ENCODE assay signal across 11 cellular contexts in the genomic region with DNA sequence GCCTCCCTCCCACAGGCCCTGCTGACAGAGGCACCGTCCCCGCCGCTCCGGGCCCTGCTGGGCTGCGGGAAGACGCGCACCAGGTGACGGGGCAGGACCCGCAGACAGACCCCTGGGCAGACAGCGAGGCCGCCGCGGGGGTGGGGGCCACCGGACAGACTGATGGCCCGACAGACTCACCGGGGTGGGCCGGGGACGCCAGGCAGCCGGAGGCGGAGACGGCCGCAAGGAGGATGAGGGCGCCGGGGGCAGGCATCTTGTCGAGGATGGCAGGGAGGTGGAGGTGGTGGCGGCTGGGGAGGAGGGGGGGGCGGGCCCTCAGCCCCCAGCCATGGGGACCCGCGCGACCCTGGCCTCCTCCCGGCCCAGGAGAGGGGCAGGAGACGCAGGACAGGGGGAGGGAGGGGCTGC. TPM values are rescaled to one million over a fixed set of nuclear protein-coding genes. Genes with fewer than 3 reads are reported as not detected.
DNase-seq lines count a peak whose midpoint lies in the region; TF ChIP-seq lines count a peak whose summit lies in the region.
"Had no signal": no experiment of that assay in that cellular context is flagged by ENCODE, and none has a peak within 500 bp of the region (broad histone marks: within the 10 kb centered on the region; RNA-seq: fewer than 3 reads in every experiment).

No MANE protein-coding gene starts in this region.

- H3K79me1 ChIP-seq in mesenchymal stem cell (replicated peaks; ENCODE audit: low read length, poor library complexity, severe bottlenecking) = no peaks in the 10 kb centered on the region

- H2BK5ac ChIP-seq in mesenchymal stem cell (ENCODE audit: low read depth, low read length, poor library complexity, severe bottlenecking) = no peak overlapping the region

- BruUV-seq in A673 (replicated peaks; lab: Mats Ljungman, UMichigan) = no TSS peak

- H3K27me3 Mint-ChIP-seq in activated naive CD4-positive, alpha-beta T cell treated with anti-CD3 and anti-CD28 coated beads for 36 hours (ENCODE audit: low read depth) = no peaks in the 10 kb centered on the region

- H2AK5ac ChIP-seq in mesenchymal stem cell (ENCODE audit: low read length, severe bottlenecking) = no peak overlapping the region

- intact Hi-C loops in A673 (cut with micrococcal nuclease; ENCODE audit: unreplicated experiment) = no loop called here
- intact Hi-C loops in activated naive CD4-positive, alpha-beta T cell treated with anti-CD3 and anti-CD28 coated beads for 36 hours (cut with micrococcal nuclease) = no loop called here
- intact Hi-C loops in transverse colon (cut with DNase I; ENCODE audit: low total_unique reads) = no loop called here

- H3K27ac ChIP-seq in A673 (ENCODE audit: low read depth, low read length, poor library complexity, severe bottlenecking) (no peak overlapping the region), mesenchymal stem cell (ENCODE audit: low read length, poor library complexity, severe bottlenecking) (no peak overlapping the region), transverse colon (no peak overlapping the region)
- H3K27ac ChIP-seq: HL-60, SK-N-MC had no signal

- CTCF ChIA-PET in A673 (lab: Charles Lee) = interaction anchor here (0.6 kb wide), 1 partner anchor 73 kb away, joined by 3 read pairs; no protein-coding TSS in a partner anchor
- CTCF ChIA-PET in activated naive CD4-positive, alpha-beta T cell treated with anti-CD3 and anti-CD28 coated beads for 36 hours (lab: Charles Lee) = interaction anchor here (1.0 to 1.3 kb wide), 2 partner anchors 73 to 77 kb away, joined by 3 to 4 read pairs; no protein-coding TSS in a partner anchor

- H2BK120ac ChIP-seq in mesenchymal stem cell (ENCODE audit: low read depth, low read length) = no peak overlapping the region

- POLR2A ChIA-PET in A673 (lab: Charles Lee; ENCODE audit: low non-redundant PET) = no interaction called here

- H3K36me3 Mint-ChIP-seq in activated naive CD4-positive, alpha-beta T cell treated with anti-CD3 and anti-CD28 coated beads for 36 hours (ENCODE audit: low read depth) = no peaks in the 10 kb centered on the region

- no peak overlapping the region for H3K14ac ChIP-seq in mesenchymal stem cell (ENCODE audit: low read length in 2 of 2)

- H4K8ac ChIP-seq in mesenchymal stem cell (ENCODE audit: low read length) = no peak overlapping the region

- H2BK15ac ChIP-seq in mesenchymal stem cell (ENCODE audit: low read depth, poor library complexity, severe bottlenecking) = peak overlapping the region; percentile 31

- TF ChIP-seq EP300 in transverse colon (IDR thresholded peaks at IDR 0.05; ENCODE audit: low read depth) = no peak

- H3K4me1 Mint-ChIP-seq in activated naive CD4-positive, alpha-beta T cell treated with anti-CD3 and anti-CD28 coated beads for 36 hours (ENCODE audit: low read depth) = peaks cover 16% of the 10 kb centered on the region

- no peak overlapping the region for H3K9ac ChIP-seq in mesenchymal stem cell (ENCODE audit: low read length)

- H4K91ac ChIP-seq in mesenchymal stem cell (ENCODE audit: low read length) = no peak overlapping the region

- H3K18ac ChIP-seq in mesenchymal stem cell (ENCODE audit: low read depth in 1 of 2, low read length in 2 of 2) = no peak overlapping the region

- H3K9me3 Mint-ChIP-seq in activated naive CD4-positive, alpha-beta T cell treated with anti-CD3 and anti-CD28 coated beads for 36 hours = no peaks in the 10 kb centered on the region

- no peak for TF ChIP-seq POLR2A in transverse colon (IDR thresholded peaks at IDR 0.05)

- H3K27me3 ChIP-seq in A673 (replicated peaks; ENCODE audit: insufficient read depth, low read depth, low read length, poor library complexity) = no peaks in the 10 kb centered on the region
- peaks cover 25% of the 10 kb centered on the region for H3K27me3 ChIP-seq in H7 (ENCODE audit: control insufficient read depth, insufficient read depth, low read length)
- peaks cover 41 to 49% of the 10 kb centered on the region in 2 experiments for H3K27me3 ChIP-seq in mesenchymal stem cell (ENCODE audit: control insufficient read depth in 1 of 2, insufficient read depth in 1 of 2, low read length in 2 of 2)
- H3K27me3 ChIP-seq in transverse colon = peaks cover 39% of the 10 kb centered on the region

- H3K9me3 ChIP-seq in A673 (ENCODE audit: low read depth, low read length, poor library complexity, severe bottlenecking) = no peaks in the 10 kb centered on the region
- no peaks in the 10 kb centered on the region for H3K9me3 ChIP-seq in mesenchymal stem cell (ENCODE audit: control insufficient read depth, low read length)
- no peaks in the 10 kb centered on the region for H3K9me3 ChIP-seq in transverse colon

- H3K4me2 ChIP-seq in mesenchymal stem cell (ENCODE audit: low read length, poor library complexity, severe bottlenecking) = peak overlapping the region; percentile 16

- H3K4me1 ChIP-seq in A673 (ENCODE audit: insufficient read depth, low read length, poor library complexity, severe bottlenecking) (no peaks in the 10 kb centered on the region), mesenchymal stem cell (ENCODE audit: control insufficient read depth, insufficient read depth, low read depth, low read length) (peaks cover 9% of the 10 kb centered on the region), transverse colon (peaks cover 0 to 9% (median 4%) of the 10 kb centered on the region in 4 donors)

- H2AFZ ChIP-seq in mesenchymal stem cell (ENCODE audit: low read depth, low read length) = no peak overlapping the region

- H3K4me3 ChIP-seq in A673 (ENCODE audit: low read depth, low read length, poor library complexity, severe bottlenecking) = peak overlapping the region; percentile 33
- H3K4me3 ChIP-seq in H7 (ENCODE audit: insufficient read depth, low read depth, low read length) = peak overlapping the region; percentile 41
- H3K4me3 ChIP-seq in mesenchymal stem cell (ENCODE audit: insufficient read depth in 1 of 2, low read depth in 1 of 2, low read length in 2 of 2) = peak overlapping the region in 1 of 2 experiments; percentile 15
- H3K4me3 ChIP-seq in transverse colon = peak overlapping the region in 1 of 4 donors; percentile 7

- no peak overlapping the region for H3K23ac ChIP-seq in mesenchymal stem cell (ENCODE audit: low read length in 2 of 2)

- WGBS in mesenchymal stem cell = 5% methylated on average over 21 of the region's 32 CpGs
- WGBS in transverse colon (ENCODE audit: low coverage in 1 of 2), 2 donors = 1% methylated on average over 17 of the region's 32 CpGs; no CpG with 5 or more reads in 1 of the 2 donors

- DNase-seq in A673 (ENCODE audit: low spot score) (no peak), H7 (no peak), mesenchymal stem cell (no peak), SHP77 treated with DMSO at 0.1 percent for 48 hours (lab: John Stamatoyannopoulos, UW) (no peak), GOT3 (lab: John Stamatoyannopoulos, UW) (no peak), Kasumi-1 (lab: John Stamatoyannopoulos, UW) (no peak), transverse colon (no peak)
- DNase-seq in activated naive CD4-positive, alpha-beta T cell treated with anti-CD3 and anti-CD28 coated beads for 36 hours = no peak

- H3K36me3 ChIP-seq in A673 (ENCODE audit: insufficient read depth, low read length, poor library complexity, severe bottlenecking) (no peaks in the 10 kb centered on the region), H7 (replicated peaks; ENCODE audit: control insufficient read depth, insufficient read depth, low read length) (peaks cover 1% of the 10 kb centered on the region), mesenchymal stem cell (ENCODE audit: control insufficient read depth in 1 of 2, insufficient read depth in 2 of 2, low read depth in 1 of 2, low read length in 2 of 2) (no peaks in the 10 kb centered on the region), transverse colon (no peaks in the 10 kb centered on the region)

- peak overlapping the region; percentile 80 for H3K4me3 Mint-ChIP-seq in activated naive CD4-positive, alpha-beta T cell treated with anti-CD3 and anti-CD28 coated beads for 36 hours

- H3K4ac ChIP-seq in mesenchymal stem cell (ENCODE audit: low read depth in 1 of 2, low read length in 2 of 2) = no peak overlapping the region

- in situ Hi-C loops in transverse colon (cut with MboI; ENCODE audit: low pct_ligation_motif_present in 1 of 4, low pct_unique_long_range_greater_than_20kb in 1 of 4, low sequenced_read_pairs in 3 of 4) = no loop called here

- H3K27ac Mint-ChIP-seq in activated naive CD4-positive, alpha-beta T cell treated with anti-CD3 and anti-CD28 coated beads for 36 hours = no peak overlapping the region
- H3K27ac Mint-ChIP-seq: progenitor cell of endocrine pancreas had no signal

- TF ChIP-seq CTCF in A673 (conservative IDR thresholded peaks at IDR 0.05; ENCODE audit: low read depth, low read length) (no peak), transverse colon (IDR thresholded peaks at IDR 0.05) (no peak)

- H2BK12ac ChIP-seq in mesenchymal stem cell (ENCODE audit: low read length in 2 of 2) = no peak overlapping the region

RNA-seq across cellular contexts. Expression of gene LMTK3, which starts 0.3 kb away (rescaled TPM):
- total RNA-seq in A673 (2021) (0.52 and 1.0 TPM in 2 replicates), transverse colon (1 to 10 TPM in 2 of 4 donors, under 1 TPM in 1, not detected in 1; 0.68 to 2.4 (median 1.1) TPM)
- total RNA-seq in H7 (2014; rRNA removed; shearing (Covaris generic)) = 3.0 and 3.6 TPM in 2 replicates
- total RNA-seq in activated naive CD4-positive, alpha-beta T cell treated with anti-CD3 and anti-CD28 coated beads for 36 hours = 1 to 10 TPM; 2.3 to 2.6 TPM
- polyA plus RNA-seq in mesenchymal stem cell (2013, experiment 1 of 2) = 0.66 TPM
- polyA plus RNA-seq in mesenchymal stem cell (2013, experiment 2 of 2) = 0.55 TPM

RNA-seq across cellular contexts. Expression of gene SULT2B1, which starts 40.6 kb away (rescaled TPM):
- 0.24 and 0.60 TPM in 2 replicates for total RNA-seq in A673 (2021)
- total RNA-seq in H7 (2014; rRNA removed; shearing (Covaris generic)) = 1.8 and 2.8 TPM in 2 replicates
- total RNA-seq in activated naive CD4-positive, alpha-beta T cell treated with anti-CD3 and anti-CD28 coated beads for 36 hours = not detected
- 0.83 TPM for polyA plus RNA-seq in mesenchymal stem cell (2013, experiment 1 of 2)
- polyA plus RNA-seq in mesenchymal stem cell (2013, experiment 2 of 2) = 0.70 TPM
- total RNA-seq in transverse colon = under 1 TPM in 2 of 4 donors, not detected in 2; 0.32 to 0.41 TPM
- total RNA-seq: progenitor cell of endocrine pancreas had no signal

RNA-seq across cellular contexts. Expression of gene CYTH2, which starts 42.2 kb away (rescaled TPM):
- total RNA-seq in A673 (2021) = 120 and 125 TPM in 2 replicates
- 42.9 and 51.3 TPM in 2 replicates for total RNA-seq in H7 (2014; rRNA removed; shearing (Covaris generic))
- 10 to 100 TPM; 36.7 to 38.0 TPM for total RNA-seq in activated naive CD4-positive, alpha-beta T cell treated with anti-CD3 and anti-CD28 coated beads for 36 hours
- polyA plus RNA-seq in mesenchymal stem cell (2013, experiment 1 of 2) = 47.7 TPM
- polyA plus RNA-seq in mesenchymal stem cell (2013, experiment 2 of 2) = 45.1 TPM
- 100 to 1,000 TPM in 2 of 4 donors, 10 to 100 TPM in 2; 61.1 to 410 (median 171) TPM for total RNA-seq in transverse colon

RNA-seq across cellular contexts. Expression of gene KCNJ14, which starts 56.0 kb away (rescaled TPM):
- 6.5 and 7.0 TPM in 2 replicates for total RNA-seq in A673 (2021)
- 0.21 and 0.70 TPM in 2 replicates for total RNA-seq in H7 (2014; rRNA removed; shearing (Covaris generic))
- 1 to 10 TPM; 1.7 to 1.8 TPM for total RNA-seq in activated naive CD4-positive, alpha-beta T cell treated with anti-CD3 and anti-CD28 coated beads for 36 hours
- polyA plus RNA-seq in mesenchymal stem cell (2013, experiment 1 of 2) = 0.25 TPM
- 0.21 TPM for polyA plus RNA-seq in mesenchymal stem cell (2013, experiment 2 of 2)
- total RNA-seq in transverse colon = under 1 TPM in 2 of 4 donors, not detected in 2; 0.41 to 0.64 TPM
